13 cellular contexts compared by ENCODE assay signal in genomic region chr7:127799535-127800305, GRCh38.
DNase-seq lines count a peak whose midpoint lies in the region; ATAC-seq and TF ChIP-seq lines count a peak whose summit lies in the region.
"Had no signal": no experiment of that assay in that cellular context is flagged by ENCODE, and none has a peak within 500 bp of the region (broad histone marks: within the 10 kb centered on the region; RNA-seq: fewer than 3 reads in every experiment).

No MANE protein-coding gene starts in this region.

- ATAC-seq in heart left ventricle (peak in 3 of 4 donors; percentile 38 to 67 (median 65)), Right ventricle myocardium inferior (no peak)
- ATAC-seq: HCT116 had no signal

- no peak for DNase-seq in heart left ventricle
- no peak for DNase-seq in Right ventricle myocardium inferior (ENCODE audit: missing footprints)
- DNase-seq in NCI-H2081 treated with DMSO at 0.1 percent for 48 hours (lab: John Stamatoyannopoulos, UW): peak; percentile 50
- DNase-seq in DMS53 treated with DMSO at 0.1 percent for 48 hours (lab: John Stamatoyannopoulos, UW; ENCODE audit: unreplicated experiment): no peak
- DNase-seq in NCI-H510A (lab: John Stamatoyannopoulos, UW): no peak
- no peak for DNase-seq in SHP77 (lab: John Stamatoyannopoulos, UW)
- DNase-seq: CD4-positive, alpha-beta T cell; KBM-7; T-helper 1 cell had no signal

- no peak for TF ChIP-seq POLR2A in heart left ventricle (IDR thresholded peaks at IDR 0.05)

- H3K4me1 ChIP-seq in heart left ventricle: peaks cover 0 to 34% (median 18%) of the 10 kb centered on the region in 12 donors
- H3K4me1 ChIP-seq in stomach smooth muscle (ENCODE audit: control insufficient read depth, insufficient read depth, low read length): peaks cover 17% of the 10 kb centered on the region

- H3K9ac ChIP-seq in stomach smooth muscle (ENCODE audit: low read length in 2 of 2): no peak overlapping the region

- H3K4me3 ChIP-seq in heart left ventricle (no peak overlapping the region), stomach smooth muscle (ENCODE audit: low read length in 2 of 2) (no peak overlapping the region)

- WGBS in heart left ventricle, 4 donors: 64 to 73% (median 69%) methylated on average over 4 of the region's 4 CpGs

- TF ChIP-seq CTCF in heart left ventricle (IDR thresholded peaks at IDR 0.05) (no peak), VCaP (conservative IDR thresholded peaks at IDR 0.05) (no peak)

- no peak overlapping the region for H3K27ac ChIP-seq in heart left ventricle
- H3K27ac ChIP-seq in VCaP: peak overlapping the region; percentile 60
- peak overlapping the region; percentile 4 for H3K27ac ChIP-seq in stomach smooth muscle (ENCODE audit: low read length)
- H3K27ac ChIP-seq: RWPE1 had no signal

- H3K36me3 ChIP-seq in heart left ventricle (no peaks in the 10 kb centered on the region), stomach smooth muscle (ENCODE audit: control insufficient read depth in 2 of 2, insufficient read depth in 2 of 2, low read length in 2 of 2) (no peaks in the 10 kb centered on the region)

- no peaks in the 10 kb centered on the region for H3K9me3 ChIP-seq in heart left ventricle
- H3K9me3 ChIP-seq in stomach smooth muscle (ENCODE audit: control insufficient read depth in 2 of 2, low read length in 2 of 2): no peaks in the 10 kb centered on the region

- intact Hi-C loops in heart left ventricle (cut with DNase I): no loop called here
- intact Hi-C loops in Right ventricle myocardium inferior (cut with DNase I): no loop called here

- H3K27me3 ChIP-seq in heart left ventricle (no peaks in the 10 kb centered on the region), stomach smooth muscle (ENCODE audit: control insufficient read depth in 1 of 2, insufficient read depth in 2 of 2, low read length in 2 of 2) (no peaks in the 10 kb centered on the region)

Comparison
In these comparisons a context has a peak if more than half of its experiments do, and no peak if none do; other contexts are left out.
1. H3K27ac ChIP-seq: peak in VCaP (single experiment) and stomach smooth muscle (single experiment); none in heart left ventricle (0 of 12).